Comparison of ENCODE assay signal across 17 cellular contexts in genomic region chr5:157965989-157966388, GRCh38.
"Had no signal": no experiment of that assay in that cellular context is flagged by ENCODE, and none has a peak within 500 bp of the region (broad histone marks: within the 10 kb centered on the region; RNA-seq: fewer than 3 reads in every experiment).

No MANE protein-coding gene starts in this region.

- DNase-seq: effector memory CD8-positive, alpha-beta T cell; esophagus squamous epithelium; foreskin fibroblast; islet precursor cell; mammary epithelial cell; mucosa of descending colon; natural killer cell; nucleus accumbens; ovary; right cardiac atrium; small intestine; stimulated activated CD4-positive, alpha-beta T cell treated with anti-CD3 and anti-CD28 coated beads, Interleukin-12 subunit alpha, Interleukin-12 subunit beta, amount 100 ng/mL, for 4 hours; stimulated activated naive CD4-positive, alpha-beta T cell treated with Interleukin-2 at 50 U/mL for 16 hours had no signal

- H3K27me3 ChIP-seq: esophagus squamous epithelium, gastroesophageal sphincter, ovary had no signal

- H3K4me3 Mint-ChIP-seq: dendritic cell treated with granulocyte-macrophage colony-stimulating factor and Interleukin-4, amounts not matched to agents 40 ng/mL and 50 ng/mL, for 4 days; effector memory CD8-positive, alpha-beta T cell; natural killer cell; neural crest cell; type B pancreatic cell had no signal

- H3K36me3 ChIP-seq: esophagus squamous epithelium, gastroesophageal sphincter, ovary had no signal

- H3K9me3 Mint-ChIP-seq: dendritic cell treated with granulocyte-macrophage colony-stimulating factor and Interleukin-4, amounts not matched to agents 40 ng/mL and 50 ng/mL, for 4 days; effector memory CD8-positive, alpha-beta T cell; natural killer cell; neural crest cell; type B pancreatic cell had no signal

- H3K4me3 ChIP-seq: esophagus squamous epithelium, gastroesophageal sphincter, mucosa of descending colon, ovary had no signal

- H3K27ac Mint-ChIP-seq: dendritic cell treated with granulocyte-macrophage colony-stimulating factor and Interleukin-4, amounts not matched to agents 40 ng/mL and 50 ng/mL, for 4 days; effector memory CD8-positive, alpha-beta T cell; natural killer cell; type B pancreatic cell had no signal

- H3K27ac ChIP-seq: esophagus squamous epithelium, gastroesophageal sphincter, ovary had no signal

- H3K27me3 Mint-ChIP-seq: dendritic cell treated with granulocyte-macrophage colony-stimulating factor and Interleukin-4, amounts not matched to agents 40 ng/mL and 50 ng/mL, for 4 days had no signal

- H3K36me3 Mint-ChIP-seq: natural killer cell, type B pancreatic cell had no signal

- H3K9me3 ChIP-seq: esophagus squamous epithelium, gastroesophageal sphincter, mucosa of descending colon, ovary had no signal
